In the genomic region with DNA sequence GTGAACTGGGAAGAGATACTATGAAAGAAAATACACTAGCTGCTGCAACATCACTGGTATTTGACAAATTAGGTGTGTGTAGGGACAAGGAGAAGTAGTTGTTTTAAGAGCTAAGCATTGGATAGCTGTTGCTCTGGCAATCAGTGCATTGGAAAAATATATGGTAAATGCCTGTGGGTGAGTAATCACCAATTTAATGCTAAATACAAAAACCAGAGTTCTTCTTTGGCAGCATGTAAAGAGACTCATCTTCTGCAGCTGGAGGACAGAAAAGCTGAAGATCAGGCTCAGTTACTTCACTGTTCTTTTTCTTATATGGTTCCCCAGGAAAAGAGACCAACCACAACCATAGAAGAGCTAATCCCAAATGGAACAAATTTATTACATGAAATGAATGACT, we compare ENCODE assay signal across 20 cellular contexts.
"Had no signal": no experiment of that assay in that cellular context is flagged by ENCODE, and none has a peak within 500 bp of the region (broad histone marks: within the 10 kb centered on the region; RNA-seq: fewer than 3 reads in every experiment).

No MANE protein-coding gene starts in this region.

- DNase-seq: dermis blood vessel endothelial cell; effector memory CD4-positive, alpha-beta T cell; erythroblast; natural killer cell; ovary; posterior cingulate gyrus; psoas muscle; right cardiac atrium; sigmoid colon; stimulated activated CD4-positive, alpha-beta T cell treated with anti-CD3 and anti-CD28 coated beads, Interleukin-2, amount 100 ng/mL, for 24 hours; stimulated activated CD4-positive, alpha-beta T cell treated with anti-CD3 and anti-CD28 coated beads, Interleukin-4, amount 100 ng/mL, for 4 hours; stimulated activated naive CD8-positive, alpha-beta T cell treated with anti-CD3 and anti-CD28 coated beads, Interleukin-15, Interleukin-2, amounts not matched to agents 100 U/mL and 50 U/mL, for 24 hours; testis; tibial artery had no signal

- H3K27me3 ChIP-seq: ovary, sigmoid colon, testis, tibial artery had no signal

- H3K4me3 ChIP-seq: coronary artery, lung, ovary, psoas muscle, sigmoid colon, testis, tibial artery had no signal

- H3K4me1 ChIP-seq: testis had no signal

- ATAC-seq: natural killer cell; psoas muscle; right cardiac atrium; stimulated activated memory B cell treated with anti-CD40 and anti-IgM and Interleukin-4, amounts not matched to agents 10 μg/mL and 1 μg/mL and 100 μg/mL, for 72 hours; stimulated activated naive CD8-positive, alpha-beta T cell treated with anti-CD3 and anti-CD28 coated beads, Interleukin-15, Interleukin-2, amounts not matched to agents 100 U/mL and 50 U/mL, for 24 hours had no signal

- H3K9me3 ChIP-seq: ovary, psoas muscle, sigmoid colon, testis, tibial artery had no signal

- FAIRE-seq: endothelial cell of umbilical vein, frontal cortex, keratinocyte had no signal

- H3K36me3 ChIP-seq: ovary, sigmoid colon, tibial artery had no signal

- H3K27ac ChIP-seq: coronary artery, ovary, psoas muscle, sigmoid colon, testis, tibial artery had no signal
